In genomic region chr7:32611201-32611691, GRCh38 we compare ENCODE assay signal across 13 cellular contexts.
DNase-seq lines count a peak whose midpoint lies in the region; ATAC-seq lines count a peak whose summit lies in the region.
"Had no signal": no experiment of that assay in that cellular context is flagged by ENCODE, and none has a peak within 500 bp of the region (broad histone marks: within the 10 kb centered on the region; RNA-seq: fewer than 3 reads in every experiment).

No MANE protein-coding gene starts in this region.

- intact Hi-C loops in Right ventricle myocardium inferior (cut with DNase I): no loop called here
- intact Hi-C loops in cardiac septum (cut with DNase I): no loop called here

- DNase-seq in Right ventricle myocardium inferior (ENCODE audit: missing footprints): no peak
- DNase-seq in cardiac septum (ENCODE audit: low spot score): no peak
- DNase-seq in fibroblast of peridontal ligament (ENCODE audit: extremely low read depth): peak; percentile 84
- DNase-seq in myocyte (ENCODE audit: low read depth): peak; percentile 23
- DNase-seq in NCI-H1092 treated with DMSO at 0.1 percent for 48 hours (lab: John Stamatoyannopoulos, UW): no peak
- DNase-seq in activated CD4-positive, alpha-beta T cell treated with anti-CD3 and anti-CD28 coated beads, Interleukin-2, amount 50 U/mL, for 1 hour: no peak
- DNase-seq: 8988T; activated naive CD4-positive, alpha-beta T cell treated with anti-CD3 and anti-CD28 coated beads for 36 hours; GDM1; SK-N-SH; stimulated activated naive CD8-positive, alpha-beta T cell treated with anti-CD3 and anti-CD28 coated beads, Interleukin-15, amount 100 ng/mL, for 72 hours had no signal

- peak; percentile 85 for ATAC-seq in Right ventricle myocardium inferior
- ATAC-seq in GM19324 (IDR thresholded peaks at IDR 0.05; ENCODE audit: low FRiP score, unreplicated experiment): no peak
- ATAC-seq in GM21360 (IDR thresholded peaks at IDR 0.05; ENCODE audit: unreplicated experiment): no peak
- ATAC-seq: stimulated activated naive CD8-positive, alpha-beta T cell treated with anti-CD3 and anti-CD28 coated beads, Interleukin-15, amount 100 ng/mL, for 72 hours had no signal

Comparison
In these comparisons a context has a peak if more than half of its experiments do, and no peak if none do; other contexts are left out.
1. DNase-seq: peak in fibroblast of peridontal ligament (single experiment) and myocyte (single experiment); none in Right ventricle myocardium inferior (single experiment), cardiac septum (single experiment), NCI-H1092 treated with DMSO at 0.1 percent for 48 hours (single experiment) and activated CD4-positive, alpha-beta T cell treated with anti-CD3 and anti-CD28 coated beads, Interleukin-2, amount 50 U/mL, for 1 hour (single experiment).